ENCODE assay signal across 9 cellular contexts in genomic region chr1:201022178-201022823, GRCh38. TPM values are rescaled to one million over a fixed set of nuclear protein-coding genes. Genes with fewer than 3 reads are reported as not detected.
A peak's percentile ranks its signal among the peaks of the same experiment; 100 is the strongest.
DNase-seq lines count a peak whose midpoint lies in the region; FAIRE-seq and TF ChIP-seq lines count a peak whose summit lies in the region.
"Had no signal": no experiment of that assay in that cellular context is flagged by ENCODE, and none has a peak within 500 bp of the region (broad histone marks: within the 10 kb centered on the region; RNA-seq: fewer than 3 reads in every experiment).

No MANE protein-coding gene starts in this region.

- H3K4ac ChIP-seq in trophoblast cell (ENCODE audit: low read depth, low read length) = no peak overlapping the region

- DNase-seq in bronchial epithelial cell (ENCODE audit: low read depth) = no peak
- no peak for DNase-seq in NK-92 treated with Interleukin-12 subunit alpha and Interleukin-12 subunit beta, amount 100 ng/mL, for 24 hours (lab: John Stamatoyannopoulos, UW)
- no peak for DNase-seq in trophoblast cell
- no peak for DNase-seq in RPMI8226
- DNase-seq in SHP77 (lab: John Stamatoyannopoulos, UW) = no peak

- no peak overlapping the region for H2BK12ac ChIP-seq in trophoblast cell (ENCODE audit: low read length)

- no peak overlapping the region for H3K23ac ChIP-seq in trophoblast cell (ENCODE audit: low read length)

- FAIRE-seq in bronchial epithelial cell (lab: Jason Lieb, UNC) = no peak
- FAIRE-seq: colon had no signal

- H2BK5ac ChIP-seq in trophoblast cell (ENCODE audit: low read depth, low read length, poor library complexity) = no peak overlapping the region

- H2AFZ ChIP-seq in ACC112 (ENCODE audit: low read length, unreplicated experiment) = no peak overlapping the region
- no peak overlapping the region for H2AFZ ChIP-seq in trophoblast cell (ENCODE audit: insufficient read depth, low read length, poor library complexity)

- H4K91ac ChIP-seq in trophoblast cell (ENCODE audit: low read depth, low read length) = no peak overlapping the region

- H3K9me3 ChIP-seq in HUES64 (ENCODE audit: insufficient read depth, low read depth, low read length) = no peaks in the 10 kb centered on the region
- no peaks in the 10 kb centered on the region for H3K9me3 ChIP-seq in muscle layer of duodenum (ENCODE audit: control insufficient read depth in 1 of 2, low read length in 2 of 2)
- no peaks in the 10 kb centered on the region for H3K9me3 ChIP-seq in trophoblast cell (ENCODE audit: insufficient read depth, low read depth, low read length)

- no peak overlapping the region for H3K27ac ChIP-seq in ACC112 (ENCODE audit: low read depth, low read length)
- no peak overlapping the region for H3K27ac ChIP-seq in HUES64 (ENCODE audit: low read depth, low read length)
- no peak overlapping the region for H3K27ac ChIP-seq in muscle layer of duodenum (ENCODE audit: low read length)
- H3K27ac ChIP-seq in trophoblast cell (ENCODE audit: low read depth, low read length) = no peak overlapping the region

- no peaks in the 10 kb centered on the region for H3K36me3 ChIP-seq in ACC112 (ENCODE audit: insufficient read depth, low read length)
- H3K36me3 ChIP-seq in HUES64 (ENCODE audit: insufficient read depth, low read length) = peaks cover 3% of the 10 kb centered on the region; the same call in 1 of the 2 replicates
- H3K36me3 ChIP-seq in bronchial epithelial cell (ENCODE audit: control insufficient read depth, insufficient read depth, low read length) = no peaks in the 10 kb centered on the region
- no peaks in the 10 kb centered on the region for H3K36me3 ChIP-seq in muscle layer of duodenum (ENCODE audit: control insufficient read depth in 1 of 2, insufficient read depth in 2 of 2, low read length in 2 of 2)
- H3K36me3 ChIP-seq in trophoblast cell (ENCODE audit: control insufficient read depth in 1 of 2, insufficient read depth in 2 of 2, low read length in 2 of 2) = no peaks in the 10 kb centered on the region

- H3K79me1 ChIP-seq in trophoblast cell (ENCODE audit: low read length) = peaks cover 1% of the 10 kb centered on the region

- H3K27me3 ChIP-seq in ACC112 (ENCODE audit: insufficient read depth, low read length) (peaks cover 13% of the 10 kb centered on the region), HUES64 (ENCODE audit: insufficient read depth, low read length) (peaks cover 10% of the 10 kb centered on the region), bronchial epithelial cell (ENCODE audit: control insufficient read depth, insufficient read depth, low read length) (no peaks in the 10 kb centered on the region), muscle layer of duodenum (ENCODE audit: low read depth, low read length) (no peaks in the 10 kb centered on the region), trophoblast cell (ENCODE audit: insufficient read depth, low read length) (peaks cover 15% of the 10 kb centered on the region)

- H2BK120ac ChIP-seq in trophoblast cell (ENCODE audit: insufficient read depth, low read length, poor library complexity) = no peak overlapping the region

- H3K4me2 ChIP-seq in trophoblast cell (ENCODE audit: low read length) = no peak overlapping the region

- H2AK5ac ChIP-seq in trophoblast cell (ENCODE audit: low read length) = no peak overlapping the region

- no peak overlapping the region for H3K14ac ChIP-seq in trophoblast cell (ENCODE audit: low read length)

- no peak overlapping the region for H4K8ac ChIP-seq in trophoblast cell (ENCODE audit: low read depth, low read length)

- no peak overlapping the region for H4K12ac ChIP-seq in trophoblast cell (ENCODE audit: low read depth, low read length)

- H3K79me2 ChIP-seq in ACC112 (ENCODE audit: control insufficient read depth, insufficient read depth, low read length, unreplicated experiment) (no peaks in the 10 kb centered on the region), trophoblast cell (ENCODE audit: control insufficient read depth, insufficient read depth, low read length, poor library complexity) (no peaks in the 10 kb centered on the region)

- no peak overlapping the region for H3K18ac ChIP-seq in trophoblast cell (ENCODE audit: low read length)

- H3K4me3 ChIP-seq in ACC112 (ENCODE audit: low read depth, low read length) (peak overlapping the region; percentile 66; the same call in 1 of the 2 replicates), HUES64 (ENCODE audit: low read length) (peak overlapping the region; percentile 52), bronchial epithelial cell (ENCODE audit: low read depth, low read length) (peak overlapping the region; percentile 59), muscle layer of duodenum (ENCODE audit: low read depth in 1 of 2, low read length in 2 of 2) (peak overlapping the region; percentile 47 to 65), trophoblast cell (ENCODE audit: low read depth, low read length) (no peak overlapping the region)

- TF ChIP-seq CTCF in bronchial epithelial cell (IDR thresholded peaks at IDR 0.05; ENCODE audit: insufficient read depth, low read length, severe bottlenecking) = no peak

- peaks cover 21% of the 10 kb centered on the region for H3K4me1 ChIP-seq in ACC112 (ENCODE audit: control insufficient read depth, insufficient read depth, low read length, unreplicated experiment)
- H3K4me1 ChIP-seq in HUES64 (ENCODE audit: insufficient read depth, low read length) = peaks cover 54% of the 10 kb centered on the region
- H3K4me1 ChIP-seq in muscle layer of duodenum (ENCODE audit: control insufficient read depth in 1 of 2, insufficient read depth in 2 of 2, low read length in 2 of 2) = peaks cover 12 to 50% of the 10 kb centered on the region in 2 donors
- peaks cover 3 to 4% of the 10 kb centered on the region in 2 experiments for H3K4me1 ChIP-seq in trophoblast cell (ENCODE audit: control insufficient read depth in 1 of 2, insufficient read depth in 2 of 2, low read length in 2 of 2)

- H3K9ac ChIP-seq in HUES64 (ENCODE audit: low read depth, low read length) (peak overlapping the region; percentile 17; the same call in 1 of the 2 replicates), trophoblast cell (ENCODE audit: low read length) (no peak overlapping the region)

- 64% methylated on average over 3 of the region's 4 CpGs for whole genome bisulfite sequencing in HUES64
- WGBS in trophoblast cell (ENCODE audit: extremely low coverage, insufficient coverage, insufficient read length) = no CpG with 5 or more reads among the region's 4 CpGs

RNA-seq across cellular contexts. Expression of gene KIF21B, which starts 1.2 kb away (rescaled TPM):
- polyA plus RNA-seq in HUES64 (2013, experiment 1 of 2) = 10.5 TPM
- polyA plus RNA-seq in HUES64 (2013, experiment 2 of 2) = 13.0 TPM
- total RNA-seq in bronchial epithelial cell = 4.2 and 5.6 TPM in 2 replicates
- polyA plus RNA-seq in trophoblast cell (2013) = 0.44 and 0.56 TPM in 2 replicates
